ENCODE assay signal across 10 cellular contexts in genomic region chr1:74715806-74716205, GRCh38. TPM values are rescaled to one million over a fixed set of nuclear protein-coding genes. Genes with fewer than 3 reads are reported as not detected.
"Had no signal": no experiment of that assay in that cellular context is flagged by ENCODE, and none has a peak within 500 bp of the region (broad histone marks: within the 10 kb centered on the region; RNA-seq: fewer than 3 reads in every experiment).

No MANE protein-coding gene starts in this region.

- DNase-seq: IMR-90, Karpas-422, KBM-7, KG1 had no signal

- H3K9ac ChIP-seq: KMS-11 had no signal

- ATAC-seq: HepG2 had no signal

- H3K4me2 ChIP-seq: KMS-11 had no signal

- H3K27ac ChIP-seq: HL-60, KMS-11 had no signal

- FAIRE-seq: HepG2, HTR-8/SVneo had no signal

RNA-seq across cellular contexts. Expression of gene ERICH3, which starts 42.2 kb away (rescaled TPM):
- total RNA-seq: HepG2, HT-29, IMR-90 had no signal
- polyA plus RNA-seq: IgD-negative memory B cell, IMR-90 had no signal
